ENCODE assay signal across 37 cellular contexts in genomic region chr1:32888677-32889420, GRCh38. TPM values are rescaled to one million over a fixed set of nuclear protein-coding genes. Genes with fewer than 3 reads are reported as not detected.
"Had no signal": no experiment of that assay in that cellular context is flagged by ENCODE, and none has a peak within 500 bp of the region (broad histone marks: within the 10 kb centered on the region; RNA-seq: fewer than 3 reads in every experiment).

No MANE protein-coding gene starts in this region.

- H3K9me3 ChIP-seq: adrenal gland, ascending aorta had no signal

- H3K27me3 ChIP-seq: ascending aorta had no signal

- H3K9me3 Mint-ChIP-seq: activated B cell treated with CpG ODN at 0.5 μM for 24 hours; activated CD4-positive, alpha-beta memory T cell treated with anti-CD3 and anti-CD28 coated beads for 36 hours; activated CD8-positive, alpha-beta T cell treated with anti-CD3 and anti-CD28 coated beads for 36 hours; activated naive CD4-positive, alpha-beta T cell treated with anti-CD3 and anti-CD28 coated beads for 36 hours; activated naive CD4-positive, alpha-beta T cell treated with anti-CD3 and anti-CD28 coated beads, Interleukin-2, amount 50 U/mL, for 72 hours; activated naive CD8-positive, alpha-beta T cell treated with anti-CD3 and anti-CD28 coated beads for 36 hours; activated T-cell treated with anti-CD3 and anti-CD28 coated beads, Interleukin-2, amount 50 U/mL, for 4 hours; activated T-cell treated with anti-CD3 and anti-CD28 coated beads, Interleukin-2, amount 50 U/mL, for 72 hours; activated T-helper 1 cell treated with anti-CD3 and anti-CD28 coated beads, Interleukin-12 subunit alpha, Interleukin-12 subunit beta, Interleukin-2, Interleukin-4 antibody, amounts not matched to agents 30 ng/mL and 10 ng/mL and 1 ng/mL, durations not matched to agents 14 hours and 24 hours and 36 hours; activated T-helper 17 cell treated with anti-CD3 and anti-CD28 coated beads, Interleukin-2, amount 50 U/mL, for 72 hours; T-helper 1 cell treated with Interleukin-12 subunit alpha and Interleukin-12 subunit beta and Interleukin-4 antibody, amounts not matched to agents 30 μg/mL and 1 μg/mL, for 36 hours; T-helper 2 cell treated with Interferon-gamma antibody and Interleukin-4, amounts not matched to agents 5 μg/mL and 100 μg/mL, for 36 hours had no signal

- DNase-seq: activated B cell treated with CpG ODN at 0.5 μM for 24 hours; activated CD4-positive, alpha-beta memory T cell treated with anti-CD3 and anti-CD28 coated beads for 36 hours; activated CD4-positive, alpha-beta T cell treated with anti-CD3 and anti-CD28 coated beads for 4 hours; activated CD4-positive, alpha-beta T cell treated with anti-CD3 and anti-CD28 coated beads, Interleukin-2, amount 10 ng/mL, durations not matched to agents 24 days and 14 days; activated CD4-positive, alpha-beta T cell treated with anti-CD3 and anti-CD28 coated beads, Interleukin-2, amount 50 U/mL, for 1 hour; activated CD4-positive, alpha-beta T cell treated with anti-CD3 and anti-CD28 coated beads, Interleukin-2, amount 50 U/mL, for 4 hours; activated CD4-positive, CD25-positive, alpha-beta regulatory T cell treated with anti-CD3 and anti-CD28 coated beads, Interleukin-2, amount 50 U/mL, for 72 hours; activated CD8-positive, alpha-beta memory T cell treated with anti-CD3 and anti-CD28 coated beads, Interleukin-2, amount 50 U/mL, for 4 hours; activated CD8-positive, alpha-beta T cell treated with anti-CD3 and anti-CD28 coated beads for 36 hours; activated effector memory CD4-positive, alpha-beta T cell treated with anti-CD3 and anti-CD28 coated beads, Interleukin-2, amount 50 U/mL, for 16 hours; activated gamma-delta T cell treated with Interleukin-2 at 50 U/mL for 16 hours; activated naive CD4-positive, alpha-beta T cell; activated naive CD4-positive, alpha-beta T cell treated with anti-CD3 and anti-CD28 coated beads for 36 hours; activated naive CD4-positive, alpha-beta T cell treated with anti-CD3 and anti-CD28 coated beads, Interleukin-2, amount 50 U/mL, for 16 hours; activated naive CD8-positive, alpha-beta T cell treated with anti-CD3 and anti-CD28 coated beads for 36 hours; activated T-cell treated with anti-CD3 and anti-CD28 coated beads for 4 hours; activated T-cell treated with anti-CD3 and anti-CD28 coated beads, Interleukin-2, amount 50 U/mL, for 1 hour; activated T-cell treated with anti-CD3 and anti-CD28 coated beads, Interleukin-2, amount 50 U/mL, for 4 hours; activated T-cell treated with anti-CD3 and anti-CD28 coated beads, Interleukin-2, amount 50 U/mL, for 72 hours; adrenal gland; amniotic stem cell; central memory CD4-positive, alpha-beta T cell; T-helper 1 cell; T-helper 2 cell; T-helper 9 cell had no signal

- H3K27ac Mint-ChIP-seq: activated B cell treated with CpG ODN at 0.5 μM for 24 hours; activated CD4-positive, alpha-beta memory T cell treated with anti-CD3 and anti-CD28 coated beads for 36 hours; activated CD4-positive, alpha-beta T cell treated with anti-CD3 and anti-CD28 coated beads, Interleukin-2, amount 10 ng/mL, durations not matched to agents 24 days and 14 days; activated CD8-positive, alpha-beta T cell treated with anti-CD3 and anti-CD28 coated beads for 36 hours; activated naive CD4-positive, alpha-beta T cell treated with anti-CD3 and anti-CD28 coated beads for 36 hours; activated naive CD4-positive, alpha-beta T cell treated with anti-CD3 and anti-CD28 coated beads, Interleukin-2, amount 50 U/mL, for 72 hours; activated naive CD8-positive, alpha-beta T cell treated with anti-CD3 and anti-CD28 coated beads for 36 hours; activated T-cell treated with anti-CD3 and anti-CD28 coated beads, Interleukin-2, amount 50 U/mL, for 72 hours; activated T-helper 1 cell treated with anti-CD3 and anti-CD28 coated beads, Interleukin-12 subunit alpha, Interleukin-12 subunit beta, Interleukin-2, Interleukin-4 antibody, amounts not matched to agents 30 ng/mL and 10 ng/mL and 1 ng/mL, durations not matched to agents 14 hours and 24 hours and 36 hours; activated T-helper 17 cell treated with anti-CD3 and anti-CD28 coated beads, Interleukin-2, amount 50 U/mL, for 72 hours; brain; T-helper 1 cell treated with Interleukin-12 subunit alpha and Interleukin-12 subunit beta and Interleukin-4 antibody, amounts not matched to agents 30 μg/mL and 1 μg/mL, for 36 hours; T-helper 2 cell treated with Interferon-gamma antibody and Interleukin-4, amounts not matched to agents 5 μg/mL and 100 μg/mL, for 36 hours had no signal

- H3K36me3 Mint-ChIP-seq: activated CD4-positive, alpha-beta memory T cell treated with anti-CD3 and anti-CD28 coated beads for 36 hours; activated naive CD8-positive, alpha-beta T cell treated with anti-CD3 and anti-CD28 coated beads for 36 hours; brain had no signal

- ATAC-seq: activated CD8-positive, alpha-beta T cell treated with anti-CD3 and anti-CD28 coated beads for 36 hours; activated naive CD4-positive, alpha-beta T cell treated with anti-CD3 and anti-CD28 coated beads, Interleukin-2, amount 50 U/mL, for 72 hours; activated T-cell treated with anti-CD3 and anti-CD28 coated beads, Interleukin-2, amount 50 U/mL, for 4 hours; activated T-cell treated with anti-CD3 and anti-CD28 coated beads, Interleukin-2, amount 50 U/mL, for 72 hours; activated T-helper 17 cell treated with anti-CD3 and anti-CD28 coated beads, Interleukin-2, amount 50 U/mL, for 72 hours had no signal

- FAIRE-seq: bronchial epithelial cell, TTC549 had no signal

- H3K4me3 Mint-ChIP-seq: activated B cell treated with CpG ODN at 0.5 μM for 24 hours; activated CD4-positive, alpha-beta memory T cell treated with anti-CD3 and anti-CD28 coated beads for 36 hours; activated CD4-positive, alpha-beta T cell treated with anti-CD3 and anti-CD28 coated beads, Interleukin-2, amount 10 ng/mL, durations not matched to agents 24 days and 14 days; activated CD8-positive, alpha-beta T cell treated with anti-CD3 and anti-CD28 coated beads for 36 hours; activated naive CD4-positive, alpha-beta T cell treated with anti-CD3 and anti-CD28 coated beads for 36 hours; activated naive CD8-positive, alpha-beta T cell treated with anti-CD3 and anti-CD28 coated beads for 36 hours; activated T-cell treated with anti-CD3 and anti-CD28 coated beads, Interleukin-2, amount 50 U/mL, for 4 hours; activated T-cell treated with anti-CD3 and anti-CD28 coated beads, Interleukin-2, amount 50 U/mL, for 72 hours; activated T-helper 1 cell treated with anti-CD3 and anti-CD28 coated beads, Interleukin-12 subunit alpha, Interleukin-12 subunit beta, Interleukin-2, Interleukin-4 antibody, amounts not matched to agents 30 ng/mL and 10 ng/mL and 1 ng/mL, durations not matched to agents 14 hours and 24 hours and 36 hours; activated T-helper 17 cell treated with anti-CD3 and anti-CD28 coated beads, Interleukin-2, amount 50 U/mL, for 72 hours; T-helper 1 cell treated with Interleukin-12 subunit alpha and Interleukin-12 subunit beta and Interleukin-4 antibody, amounts not matched to agents 30 μg/mL and 1 μg/mL, for 36 hours; T-helper 2 cell treated with Interferon-gamma antibody and Interleukin-4, amounts not matched to agents 5 μg/mL and 100 μg/mL, for 36 hours had no signal

- H3K36me3 ChIP-seq: adrenal gland, ascending aorta, cardiac muscle cell had no signal

- H3K27ac ChIP-seq: adrenal gland, ascending aorta, cardiac muscle cell, VCaP had no signal

- H3K4me3 ChIP-seq: adrenal gland, ascending aorta, cardiac muscle cell had no signal

RNA-seq across cellular contexts. Expression of gene HPCA, which starts 2.6 kb away (rescaled TPM):
- total RNA-seq: activated B cell treated with CpG ODN at 0.5 μM for 24 hours; activated CD4-positive, alpha-beta T cell treated with anti-CD3 and anti-CD28 coated beads, Interleukin-2, amount 10 ng/mL, durations not matched to agents 24 days and 14 days; activated CD8-positive, alpha-beta memory T cell treated with anti-CD3 and anti-CD28 coated beads for 36 hours; activated naive CD4-positive, alpha-beta T cell treated with anti-CD3 and anti-CD28 coated beads for 36 hours; activated T-cell treated with anti-CD3 and anti-CD28 coated beads, Interleukin-2, amount 50 U/mL, for 4 hours; activated T-helper 1 cell treated with anti-CD3 and anti-CD28 coated beads, Interleukin-12 subunit alpha, Interleukin-12 subunit beta, Interleukin-2, Interleukin-4 antibody, amounts not matched to agents 30 ng/mL and 10 ng/mL and 1 ng/mL, durations not matched to agents 14 hours and 24 hours and 36 hours; ascending aorta; bronchial epithelial cell; cardiac muscle cell had no signal
- polyA plus RNA-seq: cardiac muscle cell had no signal

RNA-seq across cellular contexts. Expression of gene FNDC5, which starts 18.1 kb away (rescaled TPM):
- total RNA-seq: activated CD4-positive, alpha-beta memory T cell treated with anti-CD3 and anti-CD28 coated beads for 36 hours; activated CD4-positive, alpha-beta T cell treated with anti-CD3 and anti-CD28 coated beads, Interleukin-2, amount 10 ng/mL, durations not matched to agents 24 days and 14 days; activated CD8-positive, alpha-beta memory T cell treated with anti-CD3 and anti-CD28 coated beads for 36 hours; activated CD8-positive, alpha-beta T cell treated with anti-CD3 and anti-CD28 coated beads for 36 hours; activated naive CD4-positive, alpha-beta T cell treated with anti-CD3 and anti-CD28 coated beads for 36 hours; activated naive CD4-positive, alpha-beta T cell treated with anti-CD3 and anti-CD28 coated beads, Interleukin-2, amount 50 U/mL, for 72 hours; activated naive CD8-positive, alpha-beta T cell treated with anti-CD3 and anti-CD28 coated beads for 36 hours; activated T-cell treated with anti-CD3 and anti-CD28 coated beads, Interleukin-2, amount 50 U/mL, for 4 hours; activated T-cell treated with anti-CD3 and anti-CD28 coated beads, Interleukin-2, amount 50 U/mL, for 72 hours; activated T-helper 1 cell treated with anti-CD3 and anti-CD28 coated beads, Interleukin-12 subunit alpha, Interleukin-12 subunit beta, Interleukin-2, Interleukin-4 antibody, amounts not matched to agents 30 ng/mL and 10 ng/mL and 1 ng/mL, durations not matched to agents 14 hours and 24 hours and 36 hours; activated T-helper 17 cell treated with anti-CD3 and anti-CD28 coated beads, Interleukin-2, amount 50 U/mL, for 72 hours; bronchial epithelial cell had no signal
